ENCODE assay signal across 8 cellular contexts in the genomic region with DNA sequence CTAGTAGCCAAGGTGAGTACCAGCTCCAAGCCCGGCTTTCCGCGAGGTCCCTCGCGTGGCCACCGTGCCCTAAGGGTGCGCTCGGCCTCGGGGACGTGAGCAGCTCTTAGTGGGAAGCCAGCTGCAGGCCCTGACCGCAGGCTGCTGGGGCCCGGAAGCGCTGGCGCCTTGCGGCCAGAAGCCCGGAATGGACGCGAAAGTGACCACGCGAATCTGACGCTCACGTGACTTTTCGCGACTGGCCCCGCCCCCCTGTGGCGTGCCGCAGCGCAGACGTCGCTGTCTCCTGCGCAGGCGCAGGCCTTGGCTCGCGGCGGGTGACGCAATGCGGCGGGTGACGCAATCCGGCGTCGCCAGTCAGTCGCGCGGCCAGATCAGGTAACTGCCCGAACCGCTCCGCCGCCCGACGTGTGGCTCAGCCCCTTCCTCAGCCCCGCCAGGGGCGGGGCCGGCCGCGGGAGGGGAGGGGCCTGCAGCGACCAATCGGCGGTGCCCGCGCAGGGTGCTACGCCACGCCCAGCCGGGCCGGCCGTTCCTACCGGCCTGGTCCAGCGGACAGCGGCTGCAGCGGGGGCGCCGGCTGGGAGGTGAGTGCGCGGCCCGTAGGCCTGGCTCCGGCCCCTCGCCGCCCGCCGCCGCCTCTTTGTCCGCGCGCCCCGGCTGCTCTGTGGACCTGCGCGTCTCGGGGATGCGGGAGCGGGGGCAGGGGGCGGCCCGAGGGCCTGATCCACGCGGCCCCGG. TPM values are rescaled to one million over a fixed set of nuclear protein-coding genes. Genes with fewer than 3 reads are reported as not detected.
DNase-seq lines count a peak whose midpoint lies in the region; ATAC-seq and TF ChIP-seq lines count a peak whose summit lies in the region.

A gene (plus strand): TSS at position 532 of the 741 bp plus-strand sequence. CDS start 2,202 bp downstream, outside the sequence.

- DNase-seq in DMS53 treated with DMSO at 0.1 percent for 48 hours (lab: John Stamatoyannopoulos, UW; ENCODE audit: unreplicated experiment) = peak; percentile 96
- peak; percentile 93 for DNase-seq in KG1 (lab: John Stamatoyannopoulos, UW)
- peak; percentile 99 for DNase-seq in activated T-cell treated with anti-CD3 and anti-CD28 coated beads, Interleukin-2, amount 50 U/mL, for 24 hours
- DNase-seq in erythroblast (lab: John Stamatoyannopoulos, UW) = peak; percentile 99 to 100
- peak; percentile 99 for DNase-seq in stimulated activated CD8-positive, alpha-beta memory T cell treated with anti-CD3 and anti-CD28 coated beads, Interleukin-4, amount 100 ng/mL, for 48 hours

- peak within 1 kb of the TSS; percentile 93 for H3K4me3 Mint-ChIP-seq in activated T-cell treated with anti-CD3 and anti-CD28 coated beads, Interleukin-2, amount 50 U/mL, for 24 hours

- peaks cover 50% of the 10 kb centered on the region for H3K4me1 ChIP-seq in mucosa of stomach (ENCODE audit: control insufficient read depth, insufficient read depth, low read length)

- H3K27me3 ChIP-seq in mucosa of stomach (ENCODE audit: control insufficient read depth, insufficient read depth, low read length) = no peaks in the 10 kb centered on the region

- peak within 1 kb of the TSS; percentile 92 for H3K9ac ChIP-seq in mucosa of stomach (ENCODE audit: low read length)

- peak within 1 kb of the TSS; percentile 95 for H3K27ac Mint-ChIP-seq in activated T-cell treated with anti-CD3 and anti-CD28 coated beads, Interleukin-2, amount 50 U/mL, for 24 hours

- TF ChIP-seq POLR2A in erythroblast (IDR thresholded peaks at IDR 0.05; ENCODE audit: low read length) = peak; percentile 95

- peaks cover 71% of the 10 kb centered on the region for H3K4me1 Mint-ChIP-seq in activated T-cell treated with anti-CD3 and anti-CD28 coated beads, Interleukin-2, amount 50 U/mL, for 24 hours (ENCODE audit: low read depth)

- no peaks in the 10 kb centered on the region for H3K27me3 Mint-ChIP-seq in activated T-cell treated with anti-CD3 and anti-CD28 coated beads, Interleukin-2, amount 50 U/mL, for 24 hours

- peak within 1 kb of the TSS; percentile 64 for H3K4me3 ChIP-seq in mucosa of stomach (ENCODE audit: low read length)

- no peaks in the 10 kb centered on the region for H3K36me3 ChIP-seq in mucosa of stomach (ENCODE audit: control insufficient read depth, insufficient read depth, low read length)

- peak; percentile 67 for ATAC-seq in GM21737 (IDR thresholded peaks at IDR 0.05; ENCODE audit: unreplicated experiment)

- H3K9me3 ChIP-seq in mucosa of stomach (ENCODE audit: control insufficient read depth, low read length) = no peaks in the 10 kb centered on the region

- no peaks in the 10 kb centered on the region for H3K9me3 Mint-ChIP-seq in activated T-cell treated with anti-CD3 and anti-CD28 coated beads, Interleukin-2, amount 50 U/mL, for 24 hours

- H3K36me3 Mint-ChIP-seq in activated T-cell treated with anti-CD3 and anti-CD28 coated beads, Interleukin-2, amount 50 U/mL, for 24 hours (ENCODE audit: low read depth) = peaks cover 40% of the 10 kb centered on the region

TF ChIP-seq in PFSK-1, 5 proteins besides CTCF, POLR2A, EP300 and RAD21:
- TF ChIP-seq SIN3A (IDR thresholded peaks at IDR 0.05; ENCODE audit: borderline replicate concordance, insufficient read depth, low read length) (peak; percentile 2; the same call in 1 of the 2 replicates), FOXP2 (optimal IDR thresholded peaks at IDR 0.05; ENCODE audit: borderline replicate concordance, extremely low read depth, extremely low read length, insufficient read depth) (peak; percentile 99), TAF1 (IDR thresholded peaks at IDR 0.05; ENCODE audit: borderline replicate concordance, insufficient read depth, low read length) (peak; percentile 68; the same call in 1 of the 2 replicates), POLR2AphosphoS5 (IDR thresholded peaks at IDR 0.05; ENCODE audit: low read depth, low read length) (peak; percentile 91)
- TF ChIP-seq, protein P1, sequence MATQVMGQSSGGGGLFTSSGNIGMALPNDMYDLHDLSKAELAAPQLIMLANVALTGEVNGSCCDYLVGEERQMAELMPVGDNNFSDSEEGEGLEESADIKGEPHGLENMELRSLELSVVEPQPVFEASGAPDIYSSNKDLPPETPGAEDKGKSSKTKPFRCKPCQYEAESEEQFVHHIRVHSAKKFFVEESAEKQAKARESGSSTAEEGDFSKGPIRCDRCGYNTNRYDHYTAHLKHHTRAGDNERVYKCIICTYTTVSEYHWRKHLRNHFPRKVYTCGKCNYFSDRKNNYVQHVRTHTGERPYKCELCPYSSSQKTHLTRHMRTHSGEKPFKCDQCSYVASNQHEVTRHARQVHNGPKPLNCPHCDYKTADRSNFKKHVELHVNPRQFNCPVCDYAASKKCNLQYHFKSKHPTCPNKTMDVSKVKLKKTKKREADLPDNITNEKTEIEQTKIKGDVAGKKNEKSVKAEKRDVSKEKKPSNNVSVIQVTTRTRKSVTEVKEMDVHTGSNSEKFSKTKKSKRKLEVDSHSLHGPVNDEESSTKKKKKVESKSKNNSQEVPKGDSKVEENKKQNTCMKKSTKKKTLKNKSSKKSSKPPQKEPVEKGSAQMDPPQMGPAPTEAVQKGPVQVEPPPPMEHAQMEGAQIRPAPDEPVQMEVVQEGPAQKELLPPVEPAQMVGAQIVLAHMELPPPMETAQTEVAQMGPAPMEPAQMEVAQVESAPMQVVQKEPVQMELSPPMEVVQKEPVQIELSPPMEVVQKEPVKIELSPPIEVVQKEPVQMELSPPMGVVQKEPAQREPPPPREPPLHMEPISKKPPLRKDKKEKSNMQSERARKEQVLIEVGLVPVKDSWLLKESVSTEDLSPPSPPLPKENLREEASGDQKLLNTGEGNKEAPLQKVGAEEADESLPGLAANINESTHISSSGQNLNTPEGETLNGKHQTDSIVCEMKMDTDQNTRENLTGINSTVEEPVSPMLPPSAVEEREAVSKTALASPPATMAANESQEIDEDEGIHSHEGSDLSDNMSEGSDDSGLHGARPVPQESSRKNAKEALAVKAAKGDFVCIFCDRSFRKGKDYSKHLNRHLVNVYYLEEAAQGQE (IDR thresholded peaks at IDR 0.05; ENCODE audit: insufficient read depth in 1 of 2, low read depth in 2 of 2, low read length in 2 of 2) = peak in 1 of 2 experiments; percentile 35; a peak in 1 of 4 replicates

RNA-seq across cellular contexts. Expression of the gene that starts here (rescaled TPM):
- 43.5 TPM for polyA plus RNA-seq in PFSK-1 (2012; ENCODE audit: insufficient read length, low read depth)

Comparison
In these comparisons a context has a peak if more than half of its experiments do, and no peak if none do; other contexts are left out.
1. Peak in every context shown above with its lines: DNase-seq, ATAC-seq and H3K4me3 ChIP-seq.